ENCODE assay signal across 18 cellular contexts in genomic region chr10:123642697-123643096, GRCh38. TPM values are rescaled to one million over a fixed set of nuclear protein-coding genes. Genes with fewer than 3 reads are reported as not detected.
DNase-seq lines count a peak whose midpoint lies in the region; ATAC-seq and TF ChIP-seq lines count a peak whose summit lies in the region.
"Had no signal": no experiment of that assay in that cellular context is flagged by ENCODE, and none has a peak within 500 bp of the region (broad histone marks: within the 10 kb centered on the region; RNA-seq: fewer than 3 reads in every experiment).

No MANE protein-coding gene starts in this region.

- TF ChIP-seq POLR2A in HCT116 (IDR thresholded peaks at IDR 0.05; ENCODE audit: borderline replicate concordance, extremely low read depth, insufficient read depth, insufficient read length) (no peak), stomach (IDR thresholded peaks at IDR 0.05) (no peak)

- no peak for TF ChIP-seq EP300 in stomach (IDR thresholded peaks at IDR 0.05)

- H3K9me3 Mint-ChIP-seq in activated CD4-positive, alpha-beta T cell treated with anti-CD3 and anti-CD28 coated beads, Interleukin-2, amount 10 ng/mL, durations not matched to agents 7 days and 5 days = no peaks in the 10 kb centered on the region
- H3K9me3 Mint-ChIP-seq: activated naive CD4-positive, alpha-beta T cell treated with anti-CD3 and anti-CD28 coated beads, Interleukin-2, amount 50 U/mL, for 24 hours; naive thymus-derived CD4-positive, alpha-beta T cell had no signal

- TF ChIP-seq CTCF in HCT116 (IDR thresholded peaks at IDR 0.05 in 2 of 3, conservative IDR thresholded peaks at IDR 0.05 in 1 of 3; ENCODE audit: borderline replicate concordance in 1 of 3, insufficient read depth in 1 of 3, low read depth in 2 of 3, low read length in 2 of 3) = peak; percentile 7 to 50 (median 49); a peak in 5 of 6 replicates
- peak; percentile 45 for TF ChIP-seq CTCF in Panc1 (IDR thresholded peaks at IDR 0.05)
- no peak for TF ChIP-seq CTCF in stomach (IDR thresholded peaks at IDR 0.05)
- TF ChIP-seq CTCF in left ventricle myocardium inferior (IDR thresholded peaks at IDR 0.05; ENCODE audit: borderline replicate concordance) = no peak

- H3K27me3 ChIP-seq in HCT116 (ENCODE audit: insufficient read depth, low read length) = peaks cover 31% of the 10 kb centered on the region
- peaks cover 38% of the 10 kb centered on the region for H3K27me3 ChIP-seq in Panc1 (ENCODE audit: control insufficient read depth, insufficient read depth, low read length)
- peaks cover 0 to 37% (median 5%) of the 10 kb centered on the region in 3 donors for H3K27me3 ChIP-seq in stomach
- peaks cover 85% of the 10 kb centered on the region for H3K27me3 ChIP-seq in left ventricle myocardium inferior (ENCODE audit: low read depth)

- TF ChIP-seq RAD21 in HCT116 (IDR thresholded peaks at IDR 0.05; ENCODE audit: low read depth) = peak; percentile 32; the same call in 1 of the 2 replicates

- no peaks in the 10 kb centered on the region for H4K20me1 ChIP-seq in HCT116 (ENCODE audit: insufficient read depth)

- H3K4me1 ChIP-seq in HCT116 (ENCODE audit: control insufficient read depth in 1 of 2, insufficient read depth in 2 of 2, low read length in 2 of 2) (peaks cover 0 to 10% of the 10 kb centered on the region in 2 experiments; a peak in 2 of 4 replicates), Panc1 (ENCODE audit: control insufficient read depth, insufficient read depth, low read length) (no peaks in the 10 kb centered on the region), stomach (no peaks in the 10 kb centered on the region), left ventricle myocardium inferior (no peaks in the 10 kb centered on the region)
- H3K4me1 ChIP-seq: gastroesophageal sphincter had no signal

- H2AFZ ChIP-seq in HCT116 (ENCODE audit: low read depth, low read length, poor library complexity, severe bottlenecking) = no peak overlapping the region

- H3K4me3 ChIP-seq in HCT116 (replicated peaks in 1 of 2; ENCODE audit: low read depth in 1 of 2, low read length in 2 of 2) (no peak overlapping the region), Panc1 (ENCODE audit: low read depth in 2 of 2, low read length in 2 of 2) (no peak overlapping the region), stomach (no peak overlapping the region), left ventricle myocardium inferior (no peak overlapping the region)
- H3K4me3 ChIP-seq: gastroesophageal sphincter, skin epidermis, thoracic aorta had no signal

- POLR2A ChIA-PET in HCT116 (lab: Charles Lee) (no interaction called here), Panc1 (lab: Charles Lee) (no interaction called here)
- POLR2A ChIA-PET in activated CD4-positive, alpha-beta T cell treated with anti-CD3 and anti-CD28 coated beads, Interleukin-2, amount 10 ng/mL, durations not matched to agents 7 days and 5 days (lab: Charles Lee) = no interaction called here

- no peak overlapping the region for H3K9ac ChIP-seq in HCT116 (ENCODE audit: low read length)

- BruUV-seq in HCT116 (replicated peaks; lab: Mats Ljungman, UMichigan) (no TSS peak), Panc1 (replicated peaks; lab: Mats Ljungman, UMichigan) (no TSS peak)

- CTCF ChIA-PET in HCT116 (lab: Charles Lee) = no interaction called here
- CTCF ChIA-PET in Panc1 (lab: Charles Lee) = no interaction called here
- CTCF ChIA-PET in activated CD4-positive, alpha-beta T cell treated with anti-CD3 and anti-CD28 coated beads, Interleukin-2, amount 10 ng/mL, durations not matched to agents 7 days and 5 days (lab: Charles Lee) = no interaction called here

- ATAC-seq in HCT116 = peak; percentile 85
- peak; percentile 75 for ATAC-seq in Panc1
- ATAC-seq: gastroesophageal sphincter; naive thymus-derived CD4-positive, alpha-beta T cell had no signal

- WGBS in stomach, 5 donors = 51 to 59% (median 54%) methylated on average over 7 to 8 of the region's 8 CpGs

- DNase-seq in HCT116 (ENCODE audit: low read depth, low spot score) (no peak), Panc1 (ENCODE audit: low read depth, low spot score) (no peak), iPS-NIHi11 (ENCODE audit: low spot score) (peak; percentile 35), stomach (peak; percentile 10), NCI-H748 treated with DMSO at 0.1 percent for 48 hours (lab: John Stamatoyannopoulos, UW) (no peak), left ventricle myocardium inferior (no peak)
- no peak for DNase-seq in activated CD4-positive, alpha-beta T cell treated with anti-CD3 and anti-CD28 coated beads, Interleukin-2, amount 10 ng/mL, durations not matched to agents 7 days and 5 days
- DNase-seq: activated CD4-positive, alpha-beta T cell treated with anti-CD3 and anti-CD28 coated beads, Interleukin-2, amount 50 U/mL, for 1 hour; cortex of kidney; naive thymus-derived CD4-positive, alpha-beta T cell; NCI-H2081 treated with DMSO at 0.1 percent for 48 hours; stimulated activated CD4-positive, alpha-beta T cell treated with anti-CD3 and anti-CD28 coated beads, Interleukin-4, amount 100 ng/mL, for 4 hours; stimulated activated CD8-positive, alpha-beta memory T cell treated with anti-CD3 and anti-CD28 coated beads, Interleukin-4, amount 100 ng/mL, for 48 hours had no signal

- in situ Hi-C loops in Panc1 (cut with HindIII; ENCODE audit: low pct_unique_long_range_greater_than_20kb, low sequenced_read_pairs) = no loop called here

- H3K27me3 Mint-ChIP-seq in activated CD4-positive, alpha-beta T cell treated with anti-CD3 and anti-CD28 coated beads, Interleukin-2, amount 10 ng/mL, durations not matched to agents 7 days and 5 days = no peaks in the 10 kb centered on the region

- no peaks in the 10 kb centered on the region for H3K4me1 Mint-ChIP-seq in activated CD4-positive, alpha-beta T cell treated with anti-CD3 and anti-CD28 coated beads, Interleukin-2, amount 10 ng/mL, durations not matched to agents 7 days and 5 days
- H3K4me1 Mint-ChIP-seq: activated naive CD4-positive, alpha-beta T cell treated with anti-CD3 and anti-CD28 coated beads, Interleukin-2, amount 50 U/mL, for 24 hours; naive thymus-derived CD4-positive, alpha-beta T cell had no signal

- RAD21 ChIA-PET in HCT116 (lab: Charles Lee; ENCODE audit: low non-redundant PET in 1 of 2, low total read pairs in 2 of 2, uncharacterized antibody in 2 of 2, unreplicated experiment in 2 of 2) = no interaction called here

- H3K4me3 Mint-ChIP-seq in activated CD4-positive, alpha-beta T cell treated with anti-CD3 and anti-CD28 coated beads, Interleukin-2, amount 10 ng/mL, durations not matched to agents 7 days and 5 days = no peak overlapping the region
- H3K4me3 Mint-ChIP-seq: activated naive CD4-positive, alpha-beta T cell treated with anti-CD3 and anti-CD28 coated beads, Interleukin-2, amount 50 U/mL, for 24 hours; naive thymus-derived CD4-positive, alpha-beta T cell had no signal

- no peaks in the 10 kb centered on the region for H3K79me2 ChIP-seq in HCT116 (ENCODE audit: insufficient read depth, low read length)

- no peak overlapping the region for H3K27ac ChIP-seq in HCT116 (ENCODE audit: low read depth, low read length)
- H3K27ac ChIP-seq in Panc1 (ENCODE audit: low read length) = no peak overlapping the region
- H3K27ac ChIP-seq in stomach = no peak overlapping the region
- H3K27ac ChIP-seq in left ventricle myocardium inferior (replicated peaks) = no peak overlapping the region
- H3K27ac ChIP-seq: gastroesophageal sphincter, skin epidermis, thoracic aorta had no signal

- no peak overlapping the region for H3K4me2 ChIP-seq in HCT116 (ENCODE audit: low read length)

- H3K9me2 ChIP-seq in HCT116 (ENCODE audit: insufficient read depth) = no peaks in the 10 kb centered on the region

- no peaks in the 10 kb centered on the region for H3K36me3 Mint-ChIP-seq in activated CD4-positive, alpha-beta T cell treated with anti-CD3 and anti-CD28 coated beads, Interleukin-2, amount 10 ng/mL, durations not matched to agents 7 days and 5 days (ENCODE audit: low read depth)
- H3K36me3 Mint-ChIP-seq: activated naive CD4-positive, alpha-beta T cell treated with anti-CD3 and anti-CD28 coated beads, Interleukin-2, amount 50 U/mL, for 24 hours; naive thymus-derived CD4-positive, alpha-beta T cell had no signal

- intact Hi-C loops in HCT116 (cut with micrococcal nuclease) (loop anchor here (5.0 to 10.0 kb wide), 2 partner anchors 60 to 322 kb away; no protein-coding TSS in a partner anchor), Panc1 (cut with micrococcal nuclease; ENCODE audit: unreplicated experiment) (no loop called here), stomach (cut with DNase I; ENCODE audit: low total_unique reads) (no loop called here), left ventricle myocardium inferior (cut with micrococcal nuclease) (no loop called here)

- no peaks in the 10 kb centered on the region for H3K9me3 ChIP-seq in HCT116 (ENCODE audit: control insufficient read depth in 1 of 2, insufficient read depth in 1 of 2, low read depth in 1 of 2, low read length in 2 of 2)
- H3K9me3 ChIP-seq in Panc1 (ENCODE audit: control insufficient read depth, insufficient read depth, low read depth, low read length) = no peaks in the 10 kb centered on the region
- H3K9me3 ChIP-seq in stomach = no peaks in the 10 kb centered on the region
- H3K9me3 ChIP-seq in left ventricle myocardium inferior (replicated peaks) = no peaks in the 10 kb centered on the region
- H3K9me3 ChIP-seq: gastroesophageal sphincter, thoracic aorta had no signal

- no peak overlapping the region for H3K27ac Mint-ChIP-seq in activated CD4-positive, alpha-beta T cell treated with anti-CD3 and anti-CD28 coated beads, Interleukin-2, amount 10 ng/mL, durations not matched to agents 7 days and 5 days
- H3K27ac Mint-ChIP-seq: activated naive CD4-positive, alpha-beta T cell treated with anti-CD3 and anti-CD28 coated beads, Interleukin-2, amount 50 U/mL, for 24 hours; naive thymus-derived CD4-positive, alpha-beta T cell had no signal

- H3K36me3 ChIP-seq in HCT116 (ENCODE audit: control insufficient read depth in 1 of 2, insufficient read depth in 2 of 2, low read length in 2 of 2) (no peaks in the 10 kb centered on the region), Panc1 (ENCODE audit: control insufficient read depth, insufficient read depth, low read length) (no peaks in the 10 kb centered on the region), stomach (no peaks in the 10 kb centered on the region), left ventricle myocardium inferior (no peaks in the 10 kb centered on the region)
- H3K36me3 ChIP-seq: gastroesophageal sphincter, thoracic aorta had no signal

TF ChIP-seq in HCT116, 20 proteins besides CTCF, POLR2A, EP300 and RAD21 (continues in another document):
- TF ChIP-seq SP1 (IDR thresholded peaks at IDR 0.05; ENCODE audit: low read depth) (no peak), TCF7L2 (IDR thresholded peaks at IDR 0.05; ENCODE audit: borderline replicate concordance, extremely low read depth, insufficient read depth, insufficient read length) (no peak), EZH2 (IDR thresholded peaks at IDR 0.05) (no peak), CBX3 (IDR thresholded peaks at IDR 0.05; ENCODE audit: low read depth) (no peak)

RNA-seq across cellular contexts. Expression of gene GPR26, which starts 23.5 kb away (rescaled TPM):
- total RNA-seq in HCT116 (2021; ENCODE audit: unreplicated experiment) (not detected), Panc1 (2021; ENCODE audit: unreplicated experiment) (not detected), stomach (not detected), left ventricle myocardium inferior (not detected)
- polyA plus RNA-seq in HCT116 (2012) = not detected in 2 replicates
- not detected for polyA plus RNA-seq in Panc1 (2012; ENCODE audit: insufficient read length)
- polyA plus RNA-seq in stomach = not detected
- total RNA-seq in activated CD4-positive, alpha-beta T cell treated with anti-CD3 and anti-CD28 coated beads, Interleukin-2, amount 10 ng/mL, durations not matched to agents 7 days and 5 days = not detected
- total RNA-seq: lung microvascular endothelial cell; naive thymus-derived CD4-positive, alpha-beta T cell; thoracic aorta had no signal
- polyA plus RNA-seq: naive thymus-derived CD4-positive, alpha-beta T cell had no signal

Comparison
In these comparisons a context has a peak if more than half of its experiments do, and no peak if none do; other contexts are left out.
1. DNase-seq: peak in iPS-NIHi11 (single experiment) and stomach (single experiment); none in HCT116 (single experiment), Panc1 (single experiment), NCI-H748 treated with DMSO at 0.1 percent for 48 hours (single experiment), left ventricle myocardium inferior (single experiment) and activated CD4-positive, alpha-beta T cell treated with anti-CD3 and anti-CD28 coated beads, Interleukin-2, amount 10 ng/mL, durations not matched to agents 7 days and 5 days (single experiment).
2. CTCF ChIP-seq: peak in HCT116 (3 of 3) and Panc1 (single experiment); none in stomach (0 of 7) and left ventricle myocardium inferior (single experiment).